Comparison of ENCODE assay signal across 24 cellular contexts in the genomic region with DNA sequence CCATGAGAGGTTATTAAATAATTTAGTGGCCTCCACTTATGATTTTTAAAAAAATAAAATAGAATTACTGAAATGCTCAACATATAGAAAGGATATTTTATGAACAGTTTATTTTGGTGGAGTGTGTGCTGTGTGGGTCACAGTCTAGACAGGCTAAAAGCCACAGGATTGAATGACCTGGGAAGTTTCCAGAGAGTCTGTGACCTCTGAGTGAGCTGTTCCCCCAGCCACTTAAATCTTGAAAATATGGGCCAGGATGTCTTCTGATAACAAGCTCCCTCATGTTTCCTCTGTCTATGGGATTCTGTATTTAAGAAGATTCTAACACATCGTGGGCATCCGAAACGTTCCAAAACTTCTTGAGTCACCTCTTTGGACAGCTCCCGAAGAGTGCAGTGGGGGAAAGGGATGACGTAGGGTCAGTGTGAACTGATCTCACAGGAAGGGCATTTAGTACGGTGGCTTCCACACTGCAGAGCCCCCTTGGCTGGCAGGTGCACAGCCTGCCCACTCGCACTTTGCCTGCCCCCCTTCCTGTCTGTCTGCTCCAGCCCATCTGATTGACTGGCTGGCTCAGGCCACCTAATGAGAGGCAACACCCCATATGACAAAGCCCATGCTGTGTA.
"Had no signal": no experiment of that assay in that cellular context is flagged by ENCODE, and none has a peak within 500 bp of the region (broad histone marks: within the 10 kb centered on the region; RNA-seq: fewer than 3 reads in every experiment).

No MANE protein-coding gene starts in this region.

- DNase-seq: activated B cell treated with CpG ODN at 0.5 μM for 24 hours; activated CD4-positive, alpha-beta T cell treated with anti-CD3 and anti-CD28 coated beads for 36 hours; activated CD4-positive, alpha-beta T cell treated with anti-CD3 and anti-CD28 coated beads, Interleukin-2, amount 50 U/mL, for 4 hours; activated CD8-positive, alpha-beta memory T cell treated with anti-CD3 and anti-CD28 coated beads for 24 hours; activated CD8-positive, alpha-beta memory T cell treated with anti-CD3 and anti-CD28 coated beads, Interleukin-2, amount 50 U/mL, for 48 hours; activated effector memory CD4-positive, alpha-beta T cell treated with Interleukin-2 at 50 U/mL for 16 hours; activated naive CD4-positive, alpha-beta T cell treated with anti-CD3 and anti-CD28 coated beads for 36 hours; activated naive CD8-positive, alpha-beta T cell treated with anti-CD3 and anti-CD28 coated beads, Interleukin-2, amount 10 ng/mL, durations not matched to agents 7 days and 5 days; activated T-cell treated with anti-CD3 and anti-CD28 coated beads, Interleukin-2, amount 50 U/mL, for 48 hours; amniotic stem cell; effector CD4-positive, alpha-beta T cell; gastrocnemius medialis; head of caudate nucleus; hypothalamus; midbrain; sigmoid colon; spleen; stimulated activated CD4-positive, alpha-beta T cell treated with anti-CD3 and anti-CD28 coated beads, Interleukin-4, amount 100 ng/mL, for 1 hour; stimulated activated naive CD4-positive, alpha-beta T cell treated with Interleukin-2 at 50 U/mL for 16 hours; SW 1271; T-helper 17 cell; upper lobe of left lung had no signal

- H3K9me3 Mint-ChIP-seq: activated B cell treated with CpG ODN at 0.5 μM for 24 hours; activated naive CD4-positive, alpha-beta T cell treated with anti-CD3 and anti-CD28 coated beads for 36 hours; activated naive CD8-positive, alpha-beta T cell treated with anti-CD3 and anti-CD28 coated beads, Interleukin-2, amount 10 ng/mL, durations not matched to agents 7 days and 5 days; dendritic cell treated with granulocyte-macrophage colony-stimulating factor and Interleukin-4, amounts not matched to agents 40 ng/mL and 50 ng/mL, for 4 days; nephron had no signal

- H3K4me1 ChIP-seq: gastrocnemius medialis, sigmoid colon, spleen, upper lobe of left lung had no signal

- H3K27ac Mint-ChIP-seq: activated B cell treated with CpG ODN at 0.5 μM for 24 hours; activated CD4-positive, alpha-beta T cell treated with anti-CD3 and anti-CD28 coated beads for 36 hours; activated naive CD4-positive, alpha-beta T cell treated with anti-CD3 and anti-CD28 coated beads for 36 hours; activated naive CD8-positive, alpha-beta T cell treated with anti-CD3 and anti-CD28 coated beads, Interleukin-2, amount 10 ng/mL, durations not matched to agents 7 days and 5 days; dendritic cell treated with granulocyte-macrophage colony-stimulating factor and Interleukin-4, amounts not matched to agents 40 ng/mL and 50 ng/mL, for 4 days; T-helper 17 cell had no signal

- H3K27me3 Mint-ChIP-seq: T-helper 17 cell had no signal

- ATAC-seq: activated CD4-positive, alpha-beta T cell treated with anti-CD3 and anti-CD28 coated beads for 36 hours; gastrocnemius medialis; T-helper 17 cell had no signal

- H3K4me3 Mint-ChIP-seq: activated B cell treated with CpG ODN at 0.5 μM for 24 hours; activated CD4-positive, alpha-beta T cell treated with anti-CD3 and anti-CD28 coated beads for 36 hours; activated naive CD4-positive, alpha-beta T cell treated with anti-CD3 and anti-CD28 coated beads for 36 hours; activated naive CD8-positive, alpha-beta T cell treated with anti-CD3 and anti-CD28 coated beads, Interleukin-2, amount 10 ng/mL, durations not matched to agents 7 days and 5 days; dendritic cell treated with granulocyte-macrophage colony-stimulating factor and Interleukin-4, amounts not matched to agents 40 ng/mL and 50 ng/mL, for 4 days; nephron; T-helper 17 cell had no signal

- H3K4me3 ChIP-seq: gastrocnemius medialis, sigmoid colon, spleen, upper lobe of left lung had no signal

- H3K36me3 Mint-ChIP-seq: activated naive CD8-positive, alpha-beta T cell treated with anti-CD3 and anti-CD28 coated beads, Interleukin-2, amount 10 ng/mL, durations not matched to agents 7 days and 5 days had no signal

- H3K27me3 ChIP-seq: gastrocnemius medialis, sigmoid colon, upper lobe of left lung had no signal

- H3K36me3 ChIP-seq: gastrocnemius medialis, sigmoid colon, spleen, upper lobe of left lung had no signal

- H3K27ac ChIP-seq: gastrocnemius medialis, sigmoid colon, spleen, upper lobe of left lung had no signal

- H3K4me1 Mint-ChIP-seq: activated B cell treated with CpG ODN at 0.5 μM for 24 hours; activated CD4-positive, alpha-beta T cell treated with anti-CD3 and anti-CD28 coated beads for 36 hours; activated naive CD8-positive, alpha-beta T cell treated with anti-CD3 and anti-CD28 coated beads, Interleukin-2, amount 10 ng/mL, durations not matched to agents 7 days and 5 days; T-helper 17 cell had no signal
